12 cellular contexts compared by ENCODE assay signal in genomic region chr14:68312300-68312699, GRCh38.
"Had no signal": no experiment of that assay in that cellular context is flagged by ENCODE, and none has a peak within 500 bp of the region (broad histone marks: within the 10 kb centered on the region; RNA-seq: fewer than 3 reads in every experiment).

No MANE protein-coding gene starts in this region.

- H3K27me3 ChIP-seq: tibial artery had no signal

- H3K36me3 ChIP-seq: tibial artery had no signal

- ATAC-seq: natural killer cell had no signal

- H3K27ac Mint-ChIP-seq: activated CD4-positive, alpha-beta T cell treated with anti-CD3 and anti-CD28 coated beads for 36 hours; activated CD8-positive, alpha-beta T cell treated with anti-CD3 and anti-CD28 coated beads for 36 hours; dendritic cell treated with granulocyte-macrophage colony-stimulating factor and Interleukin-4, amounts not matched to agents 40 ng/mL and 50 ng/mL, for 4 days; natural killer cell had no signal

- H3K9me3 Mint-ChIP-seq: activated CD8-positive, alpha-beta T cell treated with anti-CD3 and anti-CD28 coated beads for 36 hours; activated T-helper 1 cell treated with anti-CD3 and anti-CD28 coated beads, Interleukin-12 subunit alpha, Interleukin-12 subunit beta, Interleukin-2, Interleukin-4 antibody, amounts not matched to agents 30 ng/mL and 10 ng/mL and 1 ng/mL, durations not matched to agents 14 hours and 24 hours and 36 hours; dendritic cell treated with granulocyte-macrophage colony-stimulating factor and Interleukin-4, amounts not matched to agents 40 ng/mL and 50 ng/mL, for 4 days; natural killer cell had no signal

- H3K9me3 ChIP-seq: tibial artery had no signal

- H3K4me3 ChIP-seq: lung, tibial artery had no signal

- H3K27me3 Mint-ChIP-seq: activated CD4-positive, alpha-beta T cell treated with anti-CD3 and anti-CD28 coated beads for 36 hours; activated CD8-positive, alpha-beta T cell treated with anti-CD3 and anti-CD28 coated beads for 36 hours; dendritic cell treated with granulocyte-macrophage colony-stimulating factor and Interleukin-4, amounts not matched to agents 40 ng/mL and 50 ng/mL, for 4 days had no signal

- DNase-seq: activated CD8-positive, alpha-beta memory T cell treated with anti-CD3 and anti-CD28 coated beads, Interleukin-2, amount 50 U/mL, for 4 hours; cerebellar nuclear complex; natural killer cell; occipital lobe; stimulated activated CD4-positive, alpha-beta T cell treated with anti-CD3 and anti-CD28 coated beads, Interleukin-12 subunit alpha, Interleukin-12 subunit beta, amount 100 ng/mL, for 4 hours; tibial artery had no signal

- H3K36me3 Mint-ChIP-seq: natural killer cell had no signal

- H3K4me3 Mint-ChIP-seq: activated CD4-positive, alpha-beta T cell treated with anti-CD3 and anti-CD28 coated beads for 36 hours; activated CD8-positive, alpha-beta T cell treated with anti-CD3 and anti-CD28 coated beads for 36 hours; activated T-helper 1 cell treated with anti-CD3 and anti-CD28 coated beads, Interleukin-12 subunit alpha, Interleukin-12 subunit beta, Interleukin-2, Interleukin-4 antibody, amounts not matched to agents 30 ng/mL and 10 ng/mL and 1 ng/mL, durations not matched to agents 14 hours and 24 hours and 36 hours; dendritic cell treated with granulocyte-macrophage colony-stimulating factor and Interleukin-4, amounts not matched to agents 40 ng/mL and 50 ng/mL, for 4 days; natural killer cell had no signal

- H3K27ac ChIP-seq: tibial artery, VCaP had no signal
